In the genomic region with DNA sequence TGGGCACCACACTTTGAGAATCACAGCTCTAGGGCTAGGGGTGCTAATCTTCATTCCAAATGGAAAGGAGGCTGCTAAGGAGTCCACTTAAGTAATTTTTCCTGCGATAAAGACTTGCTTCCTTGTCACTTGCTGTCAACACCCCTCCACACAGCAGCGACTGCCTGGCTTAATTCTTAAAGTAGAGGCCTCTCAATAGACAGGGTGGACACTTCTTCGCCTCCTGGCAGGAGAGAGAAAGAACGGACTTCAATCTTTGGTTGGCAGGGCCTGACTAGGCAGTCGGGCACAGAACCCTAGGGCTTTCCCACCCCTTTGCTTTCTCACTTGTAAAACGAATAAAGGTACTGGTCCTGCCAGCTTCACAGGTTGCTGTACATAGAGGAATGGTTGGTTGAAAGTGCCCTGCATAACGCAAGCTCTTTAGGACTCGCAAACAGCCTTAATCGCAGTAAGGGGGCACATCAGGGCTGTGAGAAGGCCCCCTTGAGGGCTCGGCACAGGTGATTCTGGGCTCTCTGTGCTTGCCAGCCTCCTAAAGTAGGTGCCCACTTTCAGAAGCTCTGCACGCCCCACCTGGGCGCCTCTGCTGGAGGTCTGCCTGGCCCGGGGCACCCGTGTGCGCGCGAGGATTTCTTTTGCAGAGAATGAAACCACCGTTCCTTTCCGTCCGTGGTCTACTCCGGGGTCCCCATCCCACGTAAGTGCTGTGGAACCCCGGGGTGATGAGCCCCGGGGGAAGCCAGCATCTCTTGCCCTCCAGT, we compare ENCODE assay signal across 9 cellular contexts. TPM values are rescaled to one million over a fixed set of nuclear protein-coding genes. Genes with fewer than 3 reads are reported as not detected.
DNase-seq lines count a peak whose midpoint lies in the region; ATAC-seq and TF ChIP-seq lines count a peak whose summit lies in the region.
"Had no signal": no experiment of that assay in that cellular context is flagged by ENCODE, and none has a peak within 500 bp of the region (broad histone marks: within the 10 kb centered on the region; RNA-seq: fewer than 3 reads in every experiment).

No MANE protein-coding gene starts in this region.

- no peaks in the 10 kb centered on the region for H3F3A ChIP-seq in neural cell (ENCODE audit: insufficient read depth, low read length, poor library complexity, severe bottlenecking)

- no peak overlapping the region for H3K4me2 ChIP-seq in neural cell (ENCODE audit: low read length)

- intact Hi-C loops in esophagus muscularis mucosa (cut with DNase I) = loop anchor here (5.0 kb wide), 1 partner anchor 36 kb away; no protein-coding TSS in a partner anchor

- no peak for TF ChIP-seq RAD21 in neural cell (conservative IDR thresholded peaks at IDR 0.05)

- no peaks in the 10 kb centered on the region for H3K9me2 ChIP-seq in neural cell (ENCODE audit: insufficient read depth, low read length)

- DNase-seq in NT2/D1 (ENCODE audit: low read depth, low spot score) (no peak), esophagus muscularis mucosa (ENCODE audit: extremely low spot score) (no peak), GM19240 (ENCODE audit: insufficient read length, low spot score) (no peak), HUDEP-2 (lab: John Stamatoyannopoulos, UW; ENCODE audit: unreplicated experiment in 76 of 76) (no peak)
- DNase-seq: activated effector memory CD4-positive, alpha-beta T cell treated with Interleukin-2 at 50 U/mL for 16 hours had no signal

- H3K9ac ChIP-seq in NT2/D1 (ENCODE audit: insufficient read length, low read depth) (peak overlapping the region; percentile 77), neural cell (ENCODE audit: low read length) (no peak overlapping the region)

- H3K36me3 ChIP-seq in ACC112 (ENCODE audit: insufficient read depth, low read length) = no peaks in the 10 kb centered on the region
- no peaks in the 10 kb centered on the region for H3K36me3 ChIP-seq in NT2/D1 (ENCODE audit: insufficient read depth, insufficient read length, low read length)
- no peaks in the 10 kb centered on the region for H3K36me3 ChIP-seq in esophagus muscularis mucosa
- H3K36me3 ChIP-seq in neural cell (ENCODE audit: insufficient read depth, low read length) = no peaks in the 10 kb centered on the region

- no peak for ATAC-seq in HG02938 (IDR thresholded peaks at IDR 0.05; ENCODE audit: unreplicated experiment)
- ATAC-seq in HG03280 (IDR thresholded peaks at IDR 0.05; ENCODE audit: unreplicated experiment) = no peak

- H2AFZ ChIP-seq in ACC112 (ENCODE audit: low read length, unreplicated experiment) = peak overlapping the region; percentile 22
- H2AFZ ChIP-seq in neural cell (ENCODE audit: low read depth, low read length) = no peak overlapping the region

- peaks cover 19% of the 10 kb centered on the region for H3K27me3 ChIP-seq in ACC112 (ENCODE audit: insufficient read depth, low read length)
- H3K27me3 ChIP-seq in NT2/D1 (ENCODE audit: insufficient read depth, insufficient read length) = peaks cover 65% of the 10 kb centered on the region
- no peaks in the 10 kb centered on the region for H3K27me3 ChIP-seq in esophagus muscularis mucosa
- peaks cover 49% of the 10 kb centered on the region for H3K27me3 ChIP-seq in neural cell (ENCODE audit: insufficient read depth, low read depth, low read length)

- H3K9me3 ChIP-seq in NT2/D1 (ENCODE audit: insufficient read depth, low read length) = peaks cover 5% of the 10 kb centered on the region; the same call in 1 of the 2 replicates
- no peaks in the 10 kb centered on the region for H3K9me3 ChIP-seq in esophagus muscularis mucosa
- peaks cover 6% of the 10 kb centered on the region for H3K9me3 ChIP-seq in neural cell (ENCODE audit: low read length)

- H3K79me2 ChIP-seq in ACC112 (ENCODE audit: control insufficient read depth, insufficient read depth, low read length, unreplicated experiment) = no peaks in the 10 kb centered on the region
- no peaks in the 10 kb centered on the region for H3K79me2 ChIP-seq in neural cell (replicated peaks; ENCODE audit: insufficient read depth, low read length)

- no peak for TF ChIP-seq CTCF in esophagus muscularis mucosa (IDR thresholded peaks at IDR 0.05)
- no peak for TF ChIP-seq CTCF in neural cell (IDR thresholded peaks at IDR 0.05; ENCODE audit: poor library complexity, severe bottlenecking)

- TF ChIP-seq EP300 in esophagus muscularis mucosa (IDR thresholded peaks at IDR 0.05) = no peak
- no peak for TF ChIP-seq EP300 in neural cell (conservative IDR thresholded peaks at IDR 0.05; ENCODE audit: poor library complexity, severe bottlenecking)

- H3K27ac ChIP-seq in ACC112 (ENCODE audit: low read depth, low read length) (no peak overlapping the region), esophagus muscularis mucosa (replicated peaks in 1 of 4) (peak overlapping the region; percentile 83 to 93 (median 89)), neural cell (ENCODE audit: low read length) (no peak overlapping the region)

- no peak for TF ChIP-seq POLR2A in esophagus muscularis mucosa (IDR thresholded peaks at IDR 0.05; ENCODE audit: low read depth)

- H3K4me3 ChIP-seq in ACC112 (ENCODE audit: low read depth, low read length) (peak overlapping the region; percentile 75), NT2/D1 (ENCODE audit: insufficient read length, low read depth) (peak overlapping the region; percentile 58), esophagus muscularis mucosa (peak overlapping the region; percentile 50 to 65 (median 60)), neural cell (ENCODE audit: low read length) (peak overlapping the region; percentile 25)

- H4K20me1 ChIP-seq in neural cell (ENCODE audit: insufficient read depth) = no peaks in the 10 kb centered on the region

- 57% methylated on average over 9 of the region's 24 CpGs for WGBS in esophagus muscularis mucosa

- H3K4me1 ChIP-seq in ACC112 (ENCODE audit: control insufficient read depth, insufficient read depth, low read length, unreplicated experiment) (peaks cover 13% of the 10 kb centered on the region), NT2/D1 (ENCODE audit: insufficient read depth, insufficient read length) (no peaks in the 10 kb centered on the region), esophagus muscularis mucosa (peaks cover 32 to 49% (median 39%) of the 10 kb centered on the region in 4 donors)

TF ChIP-seq in neural cell, 6 proteins besides CTCF, POLR2A, EP300 and RAD21:
- TF ChIP-seq POLR2AphosphoS5 (IDR thresholded peaks at IDR 0.05) (no peak), EZH2 (IDR thresholded peaks at IDR 0.05; ENCODE audit: borderline replicate concordance, insufficient read depth, low read length, poor library complexity, severe bottlenecking) (no peak), MXI1 (conservative IDR thresholded peaks at IDR 0.05; ENCODE audit: poor library complexity, severe bottlenecking) (no peak), SMC3 (conservative IDR thresholded peaks at IDR 0.05; ENCODE audit: poor library complexity) (no peak), TAF1 (IDR thresholded peaks at IDR 0.05; ENCODE audit: low read depth) (no peak)
- TF ChIP-seq, protein P1, sequence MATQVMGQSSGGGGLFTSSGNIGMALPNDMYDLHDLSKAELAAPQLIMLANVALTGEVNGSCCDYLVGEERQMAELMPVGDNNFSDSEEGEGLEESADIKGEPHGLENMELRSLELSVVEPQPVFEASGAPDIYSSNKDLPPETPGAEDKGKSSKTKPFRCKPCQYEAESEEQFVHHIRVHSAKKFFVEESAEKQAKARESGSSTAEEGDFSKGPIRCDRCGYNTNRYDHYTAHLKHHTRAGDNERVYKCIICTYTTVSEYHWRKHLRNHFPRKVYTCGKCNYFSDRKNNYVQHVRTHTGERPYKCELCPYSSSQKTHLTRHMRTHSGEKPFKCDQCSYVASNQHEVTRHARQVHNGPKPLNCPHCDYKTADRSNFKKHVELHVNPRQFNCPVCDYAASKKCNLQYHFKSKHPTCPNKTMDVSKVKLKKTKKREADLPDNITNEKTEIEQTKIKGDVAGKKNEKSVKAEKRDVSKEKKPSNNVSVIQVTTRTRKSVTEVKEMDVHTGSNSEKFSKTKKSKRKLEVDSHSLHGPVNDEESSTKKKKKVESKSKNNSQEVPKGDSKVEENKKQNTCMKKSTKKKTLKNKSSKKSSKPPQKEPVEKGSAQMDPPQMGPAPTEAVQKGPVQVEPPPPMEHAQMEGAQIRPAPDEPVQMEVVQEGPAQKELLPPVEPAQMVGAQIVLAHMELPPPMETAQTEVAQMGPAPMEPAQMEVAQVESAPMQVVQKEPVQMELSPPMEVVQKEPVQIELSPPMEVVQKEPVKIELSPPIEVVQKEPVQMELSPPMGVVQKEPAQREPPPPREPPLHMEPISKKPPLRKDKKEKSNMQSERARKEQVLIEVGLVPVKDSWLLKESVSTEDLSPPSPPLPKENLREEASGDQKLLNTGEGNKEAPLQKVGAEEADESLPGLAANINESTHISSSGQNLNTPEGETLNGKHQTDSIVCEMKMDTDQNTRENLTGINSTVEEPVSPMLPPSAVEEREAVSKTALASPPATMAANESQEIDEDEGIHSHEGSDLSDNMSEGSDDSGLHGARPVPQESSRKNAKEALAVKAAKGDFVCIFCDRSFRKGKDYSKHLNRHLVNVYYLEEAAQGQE (IDR thresholded peaks at IDR 0.05; ENCODE audit: borderline replicate concordance) = no peak

RNA-seq across cellular contexts. Expression of a gene that starts 47.6 kb away (rescaled TPM):
- total RNA-seq in esophagus muscularis mucosa = 100 to 1,000 TPM in 2 of 4 donors, 10 to 100 TPM in 2; 70.2 to 136 (median 93.3) TPM
- not detected in 2 replicates for polyA plus RNA-seq in neural cell
- polyA minus RNA-seq in neural cell = not detected in 2 replicates

Comparison
In these comparisons a context has a peak if more than half of its experiments do, and no peak if none do; other contexts are left out.
1. H3K27ac ChIP-seq: peak in esophagus muscularis mucosa (4 of 4); none in ACC112 (single experiment) and neural cell (single experiment).
2. H3K4me3 ChIP-seq: peak in every context shown above with its lines; median percentile 75 in ACC112; 60 in esophagus muscularis mucosa; 58 in NT2/D1; 25 in neural cell.